34 cellular contexts compared by ENCODE assay signal in genomic region chrX:65862638-65863037, GRCh38.
"Had no signal": no experiment of that assay in that cellular context is flagged by ENCODE, and none has a peak within 500 bp of the region (broad histone marks: within the 10 kb centered on the region; RNA-seq: fewer than 3 reads in every experiment).

No MANE protein-coding gene starts in this region.

- H3K9me3 Mint-ChIP-seq: activated B cell treated with CpG ODN at 0.5 μM for 24 hours; activated CD4-positive, alpha-beta memory T cell treated with anti-CD3 and anti-CD28 coated beads for 36 hours; activated naive CD8-positive, alpha-beta T cell treated with anti-CD3 and anti-CD28 coated beads for 36 hours; activated T-cell treated with anti-CD3 and anti-CD28 coated beads, Interleukin-2, amount 50 U/mL, for 4 hours; activated T-helper 1 cell treated with anti-CD3 and anti-CD28 coated beads, Interleukin-12 subunit alpha, Interleukin-12 subunit beta, Interleukin-2, Interleukin-4 antibody, amounts not matched to agents 30 ng/mL and 10 ng/mL and 1 ng/mL, durations not matched to agents 14 hours and 24 hours and 36 hours had no signal

- H3K27ac Mint-ChIP-seq: activated B cell treated with CpG ODN at 0.5 μM for 24 hours; activated naive CD8-positive, alpha-beta T cell treated with anti-CD3 and anti-CD28 coated beads for 36 hours; activated T-helper 1 cell treated with anti-CD3 and anti-CD28 coated beads, Interleukin-12 subunit alpha, Interleukin-12 subunit beta, Interleukin-2, Interleukin-4 antibody, amounts not matched to agents 30 ng/mL and 10 ng/mL and 1 ng/mL, durations not matched to agents 14 hours and 24 hours and 36 hours had no signal

- H3K27me3 ChIP-seq: ascending aorta, body of pancreas, SJCRH30 had no signal

- ATAC-seq: activated T-cell treated with anti-CD3 and anti-CD28 coated beads, Interleukin-2, amount 50 U/mL, for 4 hours; body of pancreas had no signal

- H3K4me3 Mint-ChIP-seq: activated B cell treated with CpG ODN at 0.5 μM for 24 hours; activated CD4-positive, alpha-beta memory T cell treated with anti-CD3 and anti-CD28 coated beads for 36 hours; activated naive CD8-positive, alpha-beta T cell treated with anti-CD3 and anti-CD28 coated beads for 36 hours; activated T-cell treated with anti-CD3 and anti-CD28 coated beads, Interleukin-2, amount 50 U/mL, for 4 hours; activated T-helper 1 cell treated with anti-CD3 and anti-CD28 coated beads, Interleukin-12 subunit alpha, Interleukin-12 subunit beta, Interleukin-2, Interleukin-4 antibody, amounts not matched to agents 30 ng/mL and 10 ng/mL and 1 ng/mL, durations not matched to agents 14 hours and 24 hours and 36 hours had no signal

- H3K4me3 ChIP-seq: ascending aorta, body of pancreas, breast epithelium, SJCRH30, SK-N-MC had no signal

- H3K36me3 ChIP-seq: ascending aorta, breast epithelium, SJCRH30 had no signal

- H3K27me3 Mint-ChIP-seq: activated B cell treated with CpG ODN at 0.5 μM for 24 hours; activated CD4-positive, alpha-beta memory T cell treated with anti-CD3 and anti-CD28 coated beads for 36 hours; activated naive CD8-positive, alpha-beta T cell treated with anti-CD3 and anti-CD28 coated beads for 36 hours had no signal

- H3K27ac ChIP-seq: ascending aorta, body of pancreas, breast epithelium, SJCRH30, SK-N-MC, VCaP had no signal

- H3K4me1 ChIP-seq: ascending aorta, body of pancreas, breast epithelium, SJCRH30 had no signal

- H3K9me3 ChIP-seq: ascending aorta, body of pancreas, breast epithelium, SJCRH30 had no signal

- DNase-seq: activated B cell treated with CpG ODN at 0.5 μM for 24 hours; activated CD4-positive, alpha-beta memory T cell treated with anti-CD3 and anti-CD28 coated beads for 36 hours; activated CD4-positive, alpha-beta T cell treated with anti-CD3 and anti-CD28 coated beads for 4 hours; activated CD4-positive, alpha-beta T cell treated with anti-CD3 and anti-CD28 coated beads, Interleukin-2, amount 50 U/mL, for 1 hour; activated CD4-positive, CD25-positive, alpha-beta regulatory T cell treated with anti-CD3 and anti-CD28 coated beads, Interleukin-2, amount 50 U/mL, for 72 hours; activated CD8-positive, alpha-beta memory T cell treated with anti-CD3 and anti-CD28 coated beads, Interleukin-2, amount 50 U/mL, for 4 hours; activated gamma-delta T cell treated with Interleukin-2 at 50 U/mL for 16 hours; activated naive CD4-positive, alpha-beta T cell treated with anti-CD3 and anti-CD28 coated beads, Interleukin-2, amount 50 U/mL, for 16 hours; activated naive CD8-positive, alpha-beta T cell treated with anti-CD3 and anti-CD28 coated beads for 36 hours; activated T-cell treated with anti-CD3 and anti-CD28 coated beads for 4 hours; activated T-cell treated with anti-CD3 and anti-CD28 coated beads, Interleukin-2, amount 50 U/mL, for 4 hours; amniotic stem cell; body of pancreas; MM.1S; MV-4-11; NCI-H1092 treated with DMSO at 0.1 percent for 48 hours; NCI-H1417; NCI-H146; NCI-H187; NCI-H2029 treated with DMSO at 0.1 percent for 48 hours; NCI-H2107; NCI-H2171; NCI-H510A; NCI-H526; NCI-H748 treated with DMSO at 0.1 percent for 48 hours; OCI-M1; SHP77; SJCRH30; T-helper 9 cell had no signal

- H3K36me3 Mint-ChIP-seq: activated CD4-positive, alpha-beta memory T cell treated with anti-CD3 and anti-CD28 coated beads for 36 hours; activated naive CD8-positive, alpha-beta T cell treated with anti-CD3 and anti-CD28 coated beads for 36 hours had no signal
